8 cellular contexts compared by ENCODE assay signal in the genomic region with DNA sequence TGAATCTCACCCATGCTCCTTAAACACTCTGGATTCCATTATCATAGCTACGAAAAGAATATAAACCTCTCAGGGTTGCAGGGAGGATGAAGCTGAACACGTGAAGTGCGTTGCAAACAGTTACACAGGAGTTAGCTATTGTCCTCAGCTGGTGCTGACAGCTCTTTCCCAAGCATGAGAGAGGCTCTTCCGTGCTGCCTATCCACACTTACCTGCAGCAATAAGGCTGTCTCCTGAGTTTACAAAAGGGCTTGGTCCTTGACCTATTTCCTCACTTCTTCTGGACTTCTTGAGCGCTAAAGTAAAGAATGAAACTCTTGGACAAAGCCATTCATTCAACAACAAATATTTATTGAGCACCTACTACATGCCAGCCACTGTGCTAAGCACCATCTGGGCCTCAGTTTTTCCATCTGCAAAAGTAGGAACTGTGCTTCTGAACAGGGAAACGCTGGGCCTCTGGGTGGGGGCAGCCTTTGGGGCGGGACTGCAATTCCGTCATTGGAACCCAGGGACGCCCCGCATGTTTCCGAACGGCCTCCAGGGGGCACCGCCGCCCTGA. TPM values are rescaled to one million over a fixed set of nuclear protein-coding genes. Genes with fewer than 3 reads are reported as not detected.
A peak's percentile ranks its signal among the peaks of the same experiment; 100 is the strongest.
DNase-seq lines count a peak whose midpoint lies in the region; ATAC-seq and TF ChIP-seq lines count a peak whose summit lies in the region.

No MANE protein-coding gene starts in this region.

- H3K36me3 Mint-ChIP-seq in memory B cell: peaks cover 5% of the 10 kb centered on the region

- peak overlapping the region; percentile 89 for H3K4me3 Mint-ChIP-seq in memory B cell

- H3K27ac Mint-ChIP-seq in memory B cell: peak overlapping the region; percentile 94

- no peaks in the 10 kb centered on the region for H3K9me3 Mint-ChIP-seq in memory B cell

- DNase-seq in AML-193 (lab: John Stamatoyannopoulos, UW) (peak; percentile 79 to 84), NB4 (ENCODE audit: low read depth) (peak; percentile 96), memory B cell (ENCODE audit: low spot score in 2 of 2) (peak in 1 of 2 donors; percentile 89)
- peak; percentile 89 for DNase-seq in activated CD4-positive, alpha-beta T cell treated with anti-CD3 and anti-CD28 coated beads, Interleukin-2, amount 50 U/mL, for 1 hour
- peak; percentile 77 for DNase-seq in stimulated activated CD8-positive, alpha-beta memory T cell treated with anti-CD3 and anti-CD28 coated beads, Interleukin-15, amount 100 ng/mL, for 24 hours (ENCODE audit: low read depth)

- ATAC-seq in GM19468 (IDR thresholded peaks at IDR 0.05; ENCODE audit: extremely low read depth, unreplicated experiment): peak; percentile 12
- ATAC-seq in memory B cell (ENCODE audit: low read depth): no peak
- ATAC-seq in HG02938 (IDR thresholded peaks at IDR 0.05; ENCODE audit: unreplicated experiment): no peak

- no peaks in the 10 kb centered on the region for H3K27me3 Mint-ChIP-seq in memory B cell

- no peaks in the 10 kb centered on the region for H3K27me3 ChIP-seq in ectodermal cell (ENCODE audit: control insufficient read depth, insufficient read depth, low read length, poor library complexity, severe bottlenecking)

- peak; percentile 73 for TF ChIP-seq CTCF in NB4 (IDR thresholded peaks at IDR 0.05; ENCODE audit: low read depth, low read length)

- no peak for TF ChIP-seq POLR2A in NB4 (IDR thresholded peaks at IDR 0.05; ENCODE audit: extremely low read depth, insufficient read length)

- H3K36me3 ChIP-seq in ectodermal cell (ENCODE audit: control insufficient read depth, insufficient read depth, low read length): no peaks in the 10 kb centered on the region

- 29 to 30% methylated on average over 14 of the region's 14 CpGs for WGBS in ectodermal cell, 2 experiments

- peak overlapping the region; percentile 85 for H3K4me3 ChIP-seq in NB4 (ENCODE audit: low read depth, low read length)
- H3K4me3 ChIP-seq in ectodermal cell (ENCODE audit: insufficient read depth, low read depth, low read length): peak overlapping the region; percentile 75

- peaks cover 21% of the 10 kb centered on the region for H3K4me1 Mint-ChIP-seq in memory B cell

- H3K4me1 ChIP-seq in ectodermal cell (ENCODE audit: control insufficient read depth, insufficient read depth, low read length): peaks cover 5% of the 10 kb centered on the region

- H3K9me3 ChIP-seq in ectodermal cell (ENCODE audit: control insufficient read depth, low read length): no peaks in the 10 kb centered on the region

- peak overlapping the region; percentile 98 for H3K27ac ChIP-seq in ectodermal cell (ENCODE audit: insufficient read depth, low read depth, low read length, poor library complexity, severe bottlenecking)

RNA-seq across cellular contexts. Expression of a gene that starts 0.7 kb away (rescaled TPM):
- 225 TPM for polyA plus RNA-seq in ectodermal cell (2013, experiment 1 of 4)
- 221 TPM for polyA plus RNA-seq in ectodermal cell (2013, experiment 2 of 4)
- polyA plus RNA-seq in ectodermal cell (2013, experiment 3 of 4): 236 TPM
- polyA plus RNA-seq in ectodermal cell (2013, experiment 4 of 4): 259 TPM

RNA-seq across cellular contexts. Expression of a gene that starts 14.0 kb away (rescaled TPM):
- 27.6 TPM for polyA plus RNA-seq in ectodermal cell (2013, experiment 1 of 4)
- 26.7 TPM for polyA plus RNA-seq in ectodermal cell (2013, experiment 2 of 4)
- polyA plus RNA-seq in ectodermal cell (2013, experiment 3 of 4): 23.8 TPM
- 24.7 TPM for polyA plus RNA-seq in ectodermal cell (2013, experiment 4 of 4)

RNA-seq across cellular contexts. Expression of a gene that starts 16.4 kb away (rescaled TPM):
- polyA plus RNA-seq in ectodermal cell (2013, experiment 1 of 4): 0.69 TPM
- 0.92 TPM for polyA plus RNA-seq in ectodermal cell (2013, experiment 2 of 4)
- polyA plus RNA-seq in ectodermal cell (2013, experiment 3 of 4): 0.53 TPM
- 0.89 TPM for polyA plus RNA-seq in ectodermal cell (2013, experiment 4 of 4)

RNA-seq across cellular contexts. Expression of a gene that starts 27.8 kb away (rescaled TPM):
- polyA plus RNA-seq in ectodermal cell (2013, experiment 1 of 4): 10.6 TPM
- polyA plus RNA-seq in ectodermal cell (2013, experiment 2 of 4): 9.8 TPM
- 13.7 TPM for polyA plus RNA-seq in ectodermal cell (2013, experiment 3 of 4)
- 14.5 TPM for polyA plus RNA-seq in ectodermal cell (2013, experiment 4 of 4)

RNA-seq across cellular contexts. Expression of a gene that starts 41.3 kb away (rescaled TPM):
- not detected for polyA plus RNA-seq in ectodermal cell (2013, experiment 1 of 4)
- not detected for polyA plus RNA-seq in ectodermal cell (2013, experiment 2 of 4)
- polyA plus RNA-seq in ectodermal cell (2013, experiment 3 of 4): not detected
- polyA plus RNA-seq in ectodermal cell (2013, experiment 4 of 4): not detected
